In genomic region chr3:131380830-131381444, GRCh38 we compare ENCODE assay signal across 7 cellular contexts. TPM values are rescaled to one million over a fixed set of nuclear protein-coding genes. Genes with fewer than 3 reads are reported as not detected.
DNase-seq lines count a peak whose midpoint lies in the region; ATAC-seq and TF ChIP-seq lines count a peak whose summit lies in the region.
"Not testable (repeated sequence)": the region's sequence is repeated elsewhere in the genome, so short reads cannot be mapped to it uniquely, and the experiment has no call there.

No MANE protein-coding gene starts in this region.

- H3K9me3 ChIP-seq in left lung: not testable (repeated sequence)

- TF ChIP-seq CTCF in endothelial cell (IDR thresholded peaks at IDR 0.05; ENCODE audit: unreplicated experiment); left lung (IDR thresholded peaks at IDR 0.05): not testable (repeated sequence)

- peaks cover 28% of the 10 kb centered on the region for H3K36me3 Mint-ChIP-seq in activated T-helper 2 cell treated with anti-CD3 and anti-CD28 coated beads, Interferon-gamma antibody, Interleukin-2, Interleukin-4, amounts not matched to agents 10 μg/mL and 5 μg/mL and 100 μg/mL, durations not matched to agents 14 hours and 24 hours and 36 hours (ENCODE audit: low read depth)
- peaks cover 21% of the 10 kb centered on the region for H3K36me3 Mint-ChIP-seq in endothelial cell (ENCODE audit: low read depth, unreplicated experiment)

- not testable (repeated sequence) for H3K27me3 Mint-ChIP-seq in activated T-helper 2 cell treated with anti-CD3 and anti-CD28 coated beads, Interferon-gamma antibody, Interleukin-2, Interleukin-4, amounts not matched to agents 10 μg/mL and 5 μg/mL and 100 μg/mL, durations not matched to agents 14 hours and 24 hours and 36 hours (ENCODE audit: low read depth)
- H3K27me3 Mint-ChIP-seq in endothelial cell (ENCODE audit: unreplicated experiment): peaks cover 12% of the 10 kb centered on the region

- H3K4me1 ChIP-seq in left lung: peaks cover 5 to 59% of the 10 kb centered on the region in 2 donors
- not testable (repeated sequence) for H3K4me1 ChIP-seq in rectal smooth muscle tissue (ENCODE audit: control insufficient read depth, insufficient read depth, low read length)

- peak overlapping the region; percentile 79 to 82 for H3K27ac ChIP-seq in left lung
- H3K27ac ChIP-seq in rectal smooth muscle tissue (ENCODE audit: low read depth, low read length): peak overlapping the region; percentile 82

- peak overlapping the region; percentile 94 for H3K27ac Mint-ChIP-seq in activated T-helper 2 cell treated with anti-CD3 and anti-CD28 coated beads, Interferon-gamma antibody, Interleukin-2, Interleukin-4, amounts not matched to agents 10 μg/mL and 5 μg/mL and 100 μg/mL, durations not matched to agents 14 hours and 24 hours and 36 hours
- H3K27ac Mint-ChIP-seq in endothelial cell (ENCODE audit: unreplicated experiment): peak overlapping the region; percentile 64

- intact Hi-C loops in activated T-helper 2 cell treated with anti-CD3 and anti-CD28 coated beads, Interferon-gamma antibody, Interleukin-2, Interleukin-4, amounts not matched to agents 10 μg/mL and 5 μg/mL and 100 μg/mL, durations not matched to agents 14 hours and 24 hours and 36 hours (cut with micrococcal nuclease): loop anchor here (1.0 to 10.0 kb wide), 6 partner anchors 20 to 1269 kb away; partner anchors contain the start of genes ATP2C1, MRPL3 and PIK3R4
- intact Hi-C loops in left lung (cut with DNase I): not testable (repeated sequence)

- DNase-seq in NCI-H510A treated with DMSO at 0.1 percent for 48 hours (lab: John Stamatoyannopoulos, UW): peak; percentile 8
- not testable (repeated sequence) for DNase-seq in activated T-helper 2 cell treated with anti-CD3 and anti-CD28 coated beads, Interferon-gamma antibody, Interleukin-2, Interleukin-4, amounts not matched to agents 10 μg/mL and 5 μg/mL and 100 μg/mL, durations not matched to agents 14 hours and 24 hours and 36 hours (ENCODE audit: low spot score); endothelial cell (ENCODE audit: low spot score); left lung

- H3K9ac ChIP-seq in rectal smooth muscle tissue (ENCODE audit: low read length): peak overlapping the region; percentile 90

- H3K4me3 ChIP-seq in left lung (peak overlapping the region; percentile 60 to 93), rectal smooth muscle tissue (ENCODE audit: low read length) (peak overlapping the region; percentile 98)

- H3K9me3 Mint-ChIP-seq in activated T-helper 2 cell treated with anti-CD3 and anti-CD28 coated beads, Interferon-gamma antibody, Interleukin-2, Interleukin-4, amounts not matched to agents 10 μg/mL and 5 μg/mL and 100 μg/mL, durations not matched to agents 14 hours and 24 hours and 36 hours; endothelial cell (ENCODE audit: unreplicated experiment): not testable (repeated sequence)

- peak; percentile 1 for ATAC-seq in GM18907 (IDR thresholded peaks at IDR 0.05; ENCODE audit: unreplicated experiment)
- ATAC-seq in HG02938 (IDR thresholded peaks at IDR 0.05; ENCODE audit: unreplicated experiment): peak; percentile 19
- peak; percentile 3 for ATAC-seq in left lung

- H3K4me1 Mint-ChIP-seq in activated T-helper 2 cell treated with anti-CD3 and anti-CD28 coated beads, Interferon-gamma antibody, Interleukin-2, Interleukin-4, amounts not matched to agents 10 μg/mL and 5 μg/mL and 100 μg/mL, durations not matched to agents 14 hours and 24 hours and 36 hours (ENCODE audit: low read depth): peaks cover 34% of the 10 kb centered on the region
- peaks cover 27% of the 10 kb centered on the region for H3K4me1 Mint-ChIP-seq in endothelial cell (ENCODE audit: unreplicated experiment)

- peak overlapping the region; percentile 96 for H3K4me3 Mint-ChIP-seq in activated T-helper 2 cell treated with anti-CD3 and anti-CD28 coated beads, Interferon-gamma antibody, Interleukin-2, Interleukin-4, amounts not matched to agents 10 μg/mL and 5 μg/mL and 100 μg/mL, durations not matched to agents 14 hours and 24 hours and 36 hours (ENCODE audit: low read depth)
- H3K4me3 Mint-ChIP-seq in endothelial cell (ENCODE audit: unreplicated experiment): peak overlapping the region; percentile 96

- not testable (repeated sequence) for H3K27me3 ChIP-seq in left lung; rectal smooth muscle tissue (ENCODE audit: control insufficient read depth, insufficient read depth, low read length)

- peaks cover 0 to 26% of the 10 kb centered on the region in 2 donors for H3K36me3 ChIP-seq in left lung
- not testable (repeated sequence) for H3K36me3 ChIP-seq in rectal smooth muscle tissue (ENCODE audit: control insufficient read depth, insufficient read depth, low read length)

RNA-seq across cellular contexts. Expression of gene NUDT16, which starts 0.6 kb away (rescaled TPM):
- total RNA-seq in activated T-helper 2 cell treated with anti-CD3 and anti-CD28 coated beads, Interferon-gamma antibody, Interleukin-2, Interleukin-4, amounts not matched to agents 10 μg/mL and 5 μg/mL and 100 μg/mL, durations not matched to agents 14 hours and 24 hours and 36 hours: 10.2 TPM in 2 replicates
- total RNA-seq in endothelial cell (ENCODE audit: unreplicated experiment) (26.0 TPM), left lung (10 to 100 TPM; 24.7 to 34.4 TPM)
